In genomic region chr14:36069535-36069900, GRCh38 we compare ENCODE assay signal across 9 cellular contexts.
DNase-seq lines count a peak whose midpoint lies in the region; ATAC-seq, FAIRE-seq and TF ChIP-seq lines count a peak whose summit lies in the region.
"Had no signal": no experiment of that assay in that cellular context is flagged by ENCODE, and none has a peak within 500 bp of the region (broad histone marks: within the 10 kb centered on the region; RNA-seq: fewer than 3 reads in every experiment).

No MANE protein-coding gene starts in this region.

- H3K27ac Mint-ChIP-seq in CD14-positive monocyte: no peak overlapping the region
- H3K27ac Mint-ChIP-seq: IgD-negative memory B cell had no signal

- H3K27me3 Mint-ChIP-seq in CD14-positive monocyte (ENCODE audit: low read depth in 3 of 3): peaks cover 3 to 4% (median 4%) of the 10 kb centered on the region in 3 donors
- peaks cover 28% of the 10 kb centered on the region for H3K27me3 Mint-ChIP-seq in activated T-cell treated with anti-CD3 and anti-CD28 coated beads, Interleukin-2, amount 50 U/mL, for 4 hours (ENCODE audit: low read depth)

- H3K4me1 Mint-ChIP-seq in CD14-positive monocyte: no peaks in the 10 kb centered on the region
- no peaks in the 10 kb centered on the region for H3K4me1 Mint-ChIP-seq in activated T-cell treated with anti-CD3 and anti-CD28 coated beads, Interleukin-2, amount 50 U/mL, for 4 hours (ENCODE audit: low read depth)

- H3K36me3 Mint-ChIP-seq in CD14-positive monocyte: no peaks in the 10 kb centered on the region
- no peaks in the 10 kb centered on the region for H3K36me3 Mint-ChIP-seq in activated T-cell treated with anti-CD3 and anti-CD28 coated beads, Interleukin-2, amount 50 U/mL, for 4 hours (ENCODE audit: insufficient read depth)
- H3K36me3 Mint-ChIP-seq: IgD-negative memory B cell had no signal

- H3K27ac ChIP-seq in small intestine (ENCODE audit: low read depth in 1 of 2, low read length in 1 of 2): no peak overlapping the region

- H3K27me3 ChIP-seq in small intestine (ENCODE audit: control insufficient read depth in 2 of 2, insufficient read depth in 2 of 2, low read length in 2 of 2): peaks cover 0 to 3% of the 10 kb centered on the region in 2 donors

- peaks cover 0 to 1% (median 0%) of the 10 kb centered on the region in 7 donors for H3K9me3 Mint-ChIP-seq in CD14-positive monocyte
- H3K9me3 Mint-ChIP-seq in activated T-cell treated with anti-CD3 and anti-CD28 coated beads, Interleukin-2, amount 50 U/mL, for 4 hours: no peaks in the 10 kb centered on the region

- no peaks in the 10 kb centered on the region for H3K4me1 ChIP-seq in small intestine (ENCODE audit: control insufficient read depth in 2 of 2, insufficient read depth in 1 of 2, low read depth in 1 of 2, low read length in 1 of 2)

- H3K9me3 ChIP-seq in small intestine (ENCODE audit: control insufficient read depth, low read depth): no peaks in the 10 kb centered on the region

- no peak overlapping the region for H3K4me3 ChIP-seq in small intestine (ENCODE audit: low read depth in 1 of 2, low read length in 2 of 2)

- ATAC-seq in GM18867 (IDR thresholded peaks at IDR 0.05; ENCODE audit: unreplicated experiment) (peak; percentile 59), HG03175 (IDR thresholded peaks at IDR 0.05; ENCODE audit: unreplicated experiment) (peak; percentile 63), left ventricle myocardium superior (peak; percentile 52), HG03039 (IDR thresholded peaks at IDR 0.05; ENCODE audit: unreplicated experiment) (no peak)
- ATAC-seq in activated T-cell treated with anti-CD3 and anti-CD28 coated beads, Interleukin-2, amount 50 U/mL, for 4 hours: peak; percentile 58 to 78

- peak; percentile 53 for TF ChIP-seq CTCF in CD14-positive monocyte (IDR thresholded peaks at IDR 0.05)

- no peak for FAIRE-seq in small intestine (lab: Jason Lieb, UNC)

- WGBS in small intestine, 3 donors: 16 to 32% (median 25%) methylated on average over 2 of the region's 2 CpGs

- H3K36me3 ChIP-seq in small intestine (ENCODE audit: control insufficient read depth in 2 of 2, insufficient read depth in 2 of 2, low read length in 2 of 2): no peaks in the 10 kb centered on the region

- intact Hi-C loops in CD14-positive monocyte (cut with micrococcal nuclease): no loop called here
- intact Hi-C loops in left ventricle myocardium superior (cut with micrococcal nuclease): no loop called here

- DNase-seq in CD14-positive monocyte (ENCODE audit: low spot score): no peak
- peak; percentile 68 for DNase-seq in NCI-H2196 treated with DMSO at 0.1 percent for 48 hours (lab: John Stamatoyannopoulos, UW; ENCODE audit: unreplicated experiment)
- DNase-seq in activated T-cell treated with anti-CD3 and anti-CD28 coated beads, Interleukin-2, amount 50 U/mL, for 4 hours: no peak
- no peak for DNase-seq in left ventricle myocardium superior
- peak; percentile 50 for DNase-seq in small intestine

- no peak overlapping the region for H3K4me3 Mint-ChIP-seq in CD14-positive monocyte
- no peak overlapping the region for H3K4me3 Mint-ChIP-seq in activated T-cell treated with anti-CD3 and anti-CD28 coated beads, Interleukin-2, amount 50 U/mL, for 4 hours
- H3K4me3 Mint-ChIP-seq: IgD-negative memory B cell had no signal

Comparison
In these comparisons a context has a peak if more than half of its experiments do, and no peak if none do; other contexts are left out.
1. DNase-seq: peak in NCI-H2196 treated with DMSO at 0.1 percent for 48 hours (single experiment) and small intestine (single experiment); none in CD14-positive monocyte (single experiment), activated T-cell treated with anti-CD3 and anti-CD28 coated beads, Interleukin-2, amount 50 U/mL, for 4 hours (single experiment) and left ventricle myocardium superior (single experiment).